In genomic region chr1:74811421-74812179, GRCh38 we compare ENCODE assay signal across 10 cellular contexts.
DNase-seq lines count a peak whose midpoint lies in the region; ATAC-seq and TF ChIP-seq lines count a peak whose summit lies in the region.
"Had no signal": no experiment of that assay in that cellular context is flagged by ENCODE, and none has a peak within 500 bp of the region (broad histone marks: within the 10 kb centered on the region; RNA-seq: fewer than 3 reads in every experiment).

No MANE protein-coding gene starts in this region.

- ATAC-seq in HG02759 (IDR thresholded peaks at IDR 0.05; ENCODE audit: unreplicated experiment) = peak; percentile 69
- ATAC-seq in lower lobe of right lung = no peak

- H3K27ac ChIP-seq in mucosa of rectum (ENCODE audit: low read depth in 2 of 2, low read length in 2 of 2) (peak overlapping the region; percentile 13 to 25), lower lobe of right lung (no peak overlapping the region)

- H3K27me3 ChIP-seq in mucosa of rectum (ENCODE audit: control insufficient read depth in 2 of 2, insufficient read depth in 2 of 2, low read length in 2 of 2) = no peaks in the 10 kb centered on the region
- no peaks in the 10 kb centered on the region for H3K27me3 ChIP-seq in lower lobe of right lung (ENCODE audit: low read depth)

- H3K36me3 ChIP-seq in mucosa of rectum (ENCODE audit: control insufficient read depth in 2 of 2, insufficient read depth in 2 of 2, low read length in 2 of 2) = no peaks in the 10 kb centered on the region
- H3K36me3 ChIP-seq in lower lobe of right lung = no peaks in the 10 kb centered on the region

- TF ChIP-seq CTCF in lower lobe of right lung (IDR thresholded peaks at IDR 0.05) = no peak

- H3K4me1 ChIP-seq in mucosa of rectum (ENCODE audit: control insufficient read depth in 2 of 2, insufficient read depth in 2 of 2, low read length in 2 of 2) = no peaks in the 10 kb centered on the region
- H3K4me1 ChIP-seq in lower lobe of right lung = no peaks in the 10 kb centered on the region

- DNase-seq in NCI-H1417 (lab: John Stamatoyannopoulos, UW) (peak in 2 of 3 experiments; percentile 7 to 16), NCI-H1417 treated with DMSO at 0.1 percent for 48 hours (lab: John Stamatoyannopoulos, UW) (no peak), NCI-H1092 treated with DMSO at 0.1 percent for 48 hours (lab: John Stamatoyannopoulos, UW) (peak; percentile 71), EL (no peak), kidney tubule cell (ENCODE audit: low spot score) (no peak), lower lobe of right lung (no peak)
- DNase-seq: activated gamma-delta T cell treated with Interleukin-2 at 50 U/mL for 16 hours, naive B cell had no signal

- H3K9ac ChIP-seq in mucosa of rectum (ENCODE audit: low read depth in 1 of 2, low read length in 2 of 2) = no peak overlapping the region

- H3K9me3 ChIP-seq in mucosa of rectum (ENCODE audit: control insufficient read depth in 2 of 2, low read length in 2 of 2) = no peaks in the 10 kb centered on the region
- H3K9me3 ChIP-seq in lower lobe of right lung = no peaks in the 10 kb centered on the region

- H3K4me3 ChIP-seq in mucosa of rectum (ENCODE audit: low read length in 2 of 2) = no peak overlapping the region
- H3K4me3 ChIP-seq in lower lobe of right lung = no peak overlapping the region

- intact Hi-C loops in lower lobe of right lung (cut with DNase I) = no loop called here

Comparison
In these comparisons a context has a peak if more than half of its experiments do, and no peak if none do; other contexts are left out.
1. DNase-seq: peak in NCI-H1417 (2 of 3) and NCI-H1092 treated with DMSO at 0.1 percent for 48 hours (single experiment); none in NCI-H1417 treated with DMSO at 0.1 percent for 48 hours (single experiment), EL (single experiment), kidney tubule cell (single experiment) and lower lobe of right lung (single experiment).